Comparison of ENCODE assay signal across 1 cellular context in genomic region chr16:56450901-56451752, GRCh38.
TF ChIP-seq lines count a peak whose summit lies in the region.

Gene NUDT21 (minus strand): TSS chr16:56451332. CDS start chr16:56451202, 130 bp downstream.
Gene OGFOD1 (plus strand): TSS chr16:56451554. CDS start chr16:56451613, 59 bp downstream.

TF ChIP-seq in SK-N-SH, 30 proteins besides CTCF, POLR2A, EP300 and RAD21 (continued from another document):
- TF ChIP-seq PBX3 (IDR thresholded peaks at IDR 0.05): peak; percentile 55; the same call in 1 of the 2 replicates
- peak; percentile 73 for TF ChIP-seq IRF3 (IDR thresholded peaks at IDR 0.05; ENCODE audit: low read depth, low read length)
- no peak for TF ChIP-seq FOXJ3 (CRISPR knock-in tag; IDR thresholded peaks at IDR 0.05)
- no peak for TF ChIP-seq SMC3 (IDR thresholded peaks at IDR 0.05; ENCODE audit: low read depth, low read length)
- TF ChIP-seq ZBTB33 (IDR thresholded peaks at IDR 0.05; ENCODE audit: borderline replicate concordance, low read depth): no peak
- no peak for TF ChIP-seq RCOR1 (IDR thresholded peaks at IDR 0.05; ENCODE audit: low read length)
- TF ChIP-seq GATA2 (CRISPR knock-in tag; IDR thresholded peaks at IDR 0.05): no peak
- TF ChIP-seq GABPA (IDR thresholded peaks at IDR 0.05; ENCODE audit: low read depth): peak; percentile 97
- TF ChIP-seq TEAD4 (IDR thresholded peaks at IDR 0.05; ENCODE audit: borderline replicate concordance, insufficient read depth): no peak
- peak; percentile 79 for TF ChIP-seq MAX (IDR thresholded peaks at IDR 0.05; ENCODE audit: low read depth)
- TF ChIP-seq CHD2 (IDR thresholded peaks at IDR 0.05; ENCODE audit: low read length, partially characterized antibody): peak; percentile 91
- TF ChIP-seq POLR2AphosphoS5 (IDR thresholded peaks at IDR 0.05; ENCODE audit: low read depth, low read length): peak; percentile 83
